20 cellular contexts compared by ENCODE assay signal in the genomic region with DNA sequence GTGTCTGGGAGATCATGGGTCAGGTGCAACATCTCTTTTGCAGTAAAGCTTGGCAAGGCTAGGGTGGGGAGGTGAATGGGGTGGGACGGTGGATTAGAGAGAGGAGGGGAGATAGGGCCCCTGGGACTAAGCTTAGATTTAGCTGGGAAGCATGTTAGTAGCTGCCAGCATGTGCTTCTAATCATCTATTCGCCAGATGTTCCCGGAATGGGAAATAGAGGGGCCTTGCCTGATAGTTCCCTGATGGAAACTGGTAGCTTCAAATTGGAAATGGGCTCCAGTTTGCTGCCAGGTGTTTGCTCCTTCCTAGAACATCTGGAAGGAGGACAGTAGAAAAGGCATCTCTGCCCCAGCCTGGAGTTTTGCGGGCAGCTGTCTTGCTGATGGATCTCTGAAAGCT.
"Had no signal": no experiment of that assay in that cellular context is flagged by ENCODE, and none has a peak within 500 bp of the region (broad histone marks: within the 10 kb centered on the region; RNA-seq: fewer than 3 reads in every experiment).

No MANE protein-coding gene starts in this region.

- H3K4me1 ChIP-seq: testis, uterus had no signal

- H3K4me3 Mint-ChIP-seq: activated CD4-positive, alpha-beta memory T cell treated with anti-CD3 and anti-CD28 coated beads, Interleukin-2, amount 10 ng/mL, durations not matched to agents 7 days and 5 days; activated CD4-positive, alpha-beta T cell treated with anti-CD3 and anti-CD28 coated beads, Interleukin-2, amount 10 ng/mL, durations not matched to agents 24 days and 14 days; activated T-cell treated with anti-CD3 and anti-CD28 coated beads, Interleukin-2, amount 50 U/mL, for 72 hours; mesothelial cell of epicardium; natural killer cell had no signal

- H3K27me3 ChIP-seq: testis, uterus had no signal

- DNase-seq: activated CD4-positive, alpha-beta memory T cell treated with anti-CD3 and anti-CD28 coated beads, Interleukin-2, amount 10 ng/mL, durations not matched to agents 7 days and 5 days; activated CD4-positive, alpha-beta T cell treated with anti-CD3 and anti-CD28 coated beads, Interleukin-2, amount 10 ng/mL, durations not matched to agents 24 days and 14 days; activated gamma-delta T cell treated with Interleukin-2 at 50 U/mL for 16 hours; activated T-cell treated with anti-CD3 and anti-CD28 coated beads, Interleukin-2, amount 50 U/mL, for 72 hours; aorta; central memory CD4-positive, alpha-beta T cell; dermis blood vessel endothelial cell; effector CD8-positive, alpha-beta T cell; glutamatergic neuron; hippocampal formation; left ventricle myocardium inferior; natural killer cell; stimulated activated CD4-positive, alpha-beta T cell treated with anti-CD3 and anti-CD28 coated beads, Interleukin-2, amount 100 ng/mL, for 48 hours; stimulated activated CD8-positive, alpha-beta memory T cell treated with anti-CD3 and anti-CD28 coated beads, Interleukin-4, amount 100 ng/mL, for 48 hours; stimulated activated naive CD4-positive, alpha-beta T cell; testis; trophoblast cell; uterus had no signal

- H3K4me3 ChIP-seq: left ventricle myocardium inferior, testis, uterus had no signal

- H3K36me3 Mint-ChIP-seq: activated naive CD4-positive, alpha-beta T cell treated with anti-CD3 and anti-CD28 coated beads, Interleukin-2, amount 50 U/mL, for 72 hours; mesothelial cell of epicardium; natural killer cell had no signal

- H3K9me3 Mint-ChIP-seq: activated CD4-positive, alpha-beta memory T cell treated with anti-CD3 and anti-CD28 coated beads, Interleukin-2, amount 10 ng/mL, durations not matched to agents 7 days and 5 days; activated CD4-positive, alpha-beta T cell treated with anti-CD3 and anti-CD28 coated beads, Interleukin-2, amount 10 ng/mL, durations not matched to agents 24 days and 14 days; activated naive CD4-positive, alpha-beta T cell treated with anti-CD3 and anti-CD28 coated beads, Interleukin-2, amount 50 U/mL, for 72 hours; activated T-cell treated with anti-CD3 and anti-CD28 coated beads, Interleukin-2, amount 50 U/mL, for 72 hours; mesothelial cell of epicardium; natural killer cell had no signal

- H3K27ac Mint-ChIP-seq: activated CD4-positive, alpha-beta memory T cell treated with anti-CD3 and anti-CD28 coated beads, Interleukin-2, amount 10 ng/mL, durations not matched to agents 7 days and 5 days; activated CD4-positive, alpha-beta T cell treated with anti-CD3 and anti-CD28 coated beads, Interleukin-2, amount 10 ng/mL, durations not matched to agents 24 days and 14 days; activated T-cell treated with anti-CD3 and anti-CD28 coated beads, Interleukin-2, amount 50 U/mL, for 72 hours; mesothelial cell of epicardium; natural killer cell had no signal

- H3K4me1 Mint-ChIP-seq: activated CD4-positive, alpha-beta memory T cell treated with anti-CD3 and anti-CD28 coated beads, Interleukin-2, amount 10 ng/mL, durations not matched to agents 7 days and 5 days had no signal

- H3K27ac ChIP-seq: left ventricle myocardium inferior, testis, uterus had no signal

- H3K9me3 ChIP-seq: left ventricle myocardium inferior, testis, uterus had no signal

- ATAC-seq: activated naive CD4-positive, alpha-beta T cell treated with anti-CD3 and anti-CD28 coated beads, Interleukin-2, amount 50 U/mL, for 72 hours; activated T-cell treated with anti-CD3 and anti-CD28 coated beads, Interleukin-2, amount 50 U/mL, for 72 hours; natural killer cell had no signal

- H3K27me3 Mint-ChIP-seq: activated CD4-positive, alpha-beta memory T cell treated with anti-CD3 and anti-CD28 coated beads, Interleukin-2, amount 10 ng/mL, durations not matched to agents 7 days and 5 days; activated CD4-positive, alpha-beta T cell treated with anti-CD3 and anti-CD28 coated beads, Interleukin-2, amount 10 ng/mL, durations not matched to agents 24 days and 14 days had no signal

- H3K36me3 ChIP-seq: uterus had no signal
